In genomic region chr10:132471484-132471883, GRCh38 we compare ENCODE assay signal across 28 cellular contexts.
DNase-seq lines count a peak whose midpoint lies in the region; ATAC-seq and TF ChIP-seq lines count a peak whose summit lies in the region.
"Had no signal": no experiment of that assay in that cellular context is flagged by ENCODE, and none has a peak within 500 bp of the region (broad histone marks: within the 10 kb centered on the region; RNA-seq: fewer than 3 reads in every experiment).

No MANE protein-coding gene starts in this region.

- H3K9me3 Mint-ChIP-seq in activated T-cell treated with anti-CD3 and anti-CD28 coated beads, Interleukin-2, amount 50 U/mL, for 24 hours, result peaks cover 2% of the 10 kb centered on the region

- peak; percentile 8 for DNase-seq in activated T-cell treated with anti-CD3 and anti-CD28 coated beads, Interleukin-2, amount 50 U/mL, for 24 hours
- DNase-seq in activated T-cell treated with anti-CD3 and anti-CD28 coated beads for 4 hours (no peak), left colon (peak; percentile 1 to 8), spleen (peak; percentile 56), D341Med (ENCODE audit: low spot score) (no peak), Peyer's patch (no peak)
- DNase-seq: 8988T, ACHN, BE2C, Calu3, DMS153, GOT3, HFFc6, Kasumi-1, NCI-H1092 treated with DMSO at 0.1 percent for 48 hours, NCI-H1436, NCI-H187, NCI-H2081 treated with DMSO at 0.1 percent for 48 hours, NCI-H2171 treated with DMSO at 0.1 percent for 48 hours, NCI-H345, NCI-H524, NCI-H748 treated with DMSO at 0.1 percent for 48 hours, PC-3, SHP77 had no signal

- WGBS in spleen, 5 donors, result 91 to 97% (median 94%) methylated on average over 9 of the region's 9 CpGs

- no peak for TF ChIP-seq POLR2A in spleen (IDR thresholded peaks at IDR 0.05)
- no peak for TF ChIP-seq POLR2A in Peyer's patch (IDR thresholded peaks at IDR 0.05)

- 0 out of 2 replicates have a peak, but pooled peaks cover 6% of the 10 kb centered on the region for H4K20me1 ChIP-seq in BLaER1

- no peaks in the 10 kb centered on the region for H3K36me3 Mint-ChIP-seq in activated T-cell treated with anti-CD3 and anti-CD28 coated beads, Interleukin-2, amount 50 U/mL, for 24 hours (ENCODE audit: low read depth)

- peak overlapping the region; percentile 85; the same call in 1 of the 2 replicates for H3K4me2 ChIP-seq in BLaER1

- intact Hi-C loops in left colon (cut with DNase I, micrococcal nuclease), result no loop called here
- intact Hi-C loops in spleen (cut with DNase I; ENCODE audit: low total_unique reads), result no loop called here

- peaks cover 9% of the 10 kb centered on the region; the same call in 1 of the 2 replicates for H3K9me3 ChIP-seq in BLaER1
- peaks cover 0 to 14% (median 9%) of the 10 kb centered on the region in 8 donors for H3K9me3 ChIP-seq in spleen
- peaks cover 0 to 9% (median 0%) of the 10 kb centered on the region in 4 donors for H3K9me3 ChIP-seq in Peyer's patch
- H3K9me3 ChIP-seq: BE2C had no signal

- H3K27me3 Mint-ChIP-seq in activated T-cell treated with anti-CD3 and anti-CD28 coated beads, Interleukin-2, amount 50 U/mL, for 24 hours, result peaks cover 15% of the 10 kb centered on the region

- H3K4me3 ChIP-seq in BLaER1 (no peak overlapping the region), spleen (no peak overlapping the region), Peyer's patch (no peak overlapping the region)
- H3K4me3 ChIP-seq: HAP-1 had no signal

- H3K36me3 ChIP-seq in BLaER1 (no peaks in the 10 kb centered on the region), spleen (no peaks in the 10 kb centered on the region), Peyer's patch (no peaks in the 10 kb centered on the region)
- H3K36me3 ChIP-seq: BE2C, HAP-1 had no signal

- H3K4me1 Mint-ChIP-seq in activated T-cell treated with anti-CD3 and anti-CD28 coated beads, Interleukin-2, amount 50 U/mL, for 24 hours (ENCODE audit: low read depth), result peaks cover 8% of the 10 kb centered on the region

- H3K27ac ChIP-seq in BLaER1 (no peak overlapping the region), spleen (no peak overlapping the region), Peyer's patch (no peak overlapping the region)

- H3K27ac Mint-ChIP-seq in activated T-cell treated with anti-CD3 and anti-CD28 coated beads, Interleukin-2, amount 50 U/mL, for 24 hours, result no peak overlapping the region
- H3K27ac Mint-ChIP-seq: HFFc6 had no signal

- no peak overlapping the region for H3K9ac ChIP-seq in BLaER1

- H3K4me3 Mint-ChIP-seq in activated T-cell treated with anti-CD3 and anti-CD28 coated beads, Interleukin-2, amount 50 U/mL, for 24 hours, result no peak overlapping the region
- H3K4me3 Mint-ChIP-seq: HFFc6 had no signal

- H3K4me1 ChIP-seq in BLaER1, result peaks cover 48% of the 10 kb centered on the region
- H3K4me1 ChIP-seq in spleen, result peaks cover 0 to 23% (median 2%) of the 10 kb centered on the region in 6 donors
- H3K4me1 ChIP-seq in Peyer's patch, result peaks cover 0 to 17% (median 2%) of the 10 kb centered on the region in 4 donors
- H3K4me1 ChIP-seq: BE2C, HAP-1 had no signal

- TF ChIP-seq CTCF in spleen (IDR thresholded peaks at IDR 0.05 in 8 of 11, conservative IDR thresholded peaks at IDR 0.05 in 3 of 11), result no peak
- TF ChIP-seq CTCF in Peyer's patch (IDR thresholded peaks at IDR 0.05), result no peak

- no peaks in the 10 kb centered on the region for H3K27me3 ChIP-seq in BLaER1
- peaks cover 0 to 20% (median 0%) of the 10 kb centered on the region in 7 donors for H3K27me3 ChIP-seq in spleen (replicated peaks in 1 of 7)
- no peaks in the 10 kb centered on the region for H3K27me3 ChIP-seq in Peyer's patch
- H3K27me3 ChIP-seq: BE2C had no signal

- ATAC-seq in left colon, result no peak
- ATAC-seq in GM21786 (IDR thresholded peaks at IDR 0.05; ENCODE audit: unreplicated experiment), result no peak
- ATAC-seq: HepG2, PC-3 had no signal

Comparison
In these comparisons a context has a peak if more than half of its experiments do, and no peak if none do; other contexts are left out.
1. DNase-seq: peak in activated T-cell treated with anti-CD3 and anti-CD28 coated beads, Interleukin-2, amount 50 U/mL, for 24 hours (single experiment), left colon (2 of 2) and spleen (single experiment); none in activated T-cell treated with anti-CD3 and anti-CD28 coated beads for 4 hours (single experiment), D341Med (single experiment) and Peyer's patch (0 of 3).